8 cellular contexts compared by ENCODE assay signal in genomic region chr2:55010149-55010591, GRCh38.
A peak's percentile ranks its signal among the peaks of the same experiment; 100 is the strongest.
DNase-seq lines count a peak whose midpoint lies in the region; ATAC-seq and TF ChIP-seq lines count a peak whose summit lies in the region.

No MANE protein-coding gene starts in this region.

- H3K4me2 ChIP-seq in parathyroid adenoma (ENCODE audit: low read length) = peak overlapping the region; percentile 77

- H2AFZ ChIP-seq in parathyroid adenoma = peak overlapping the region; percentile 45

- H3K4me3 ChIP-seq in foreskin fibroblast (ENCODE audit: low read depth in 1 of 2, low read length in 2 of 2) = peak overlapping the region; percentile 32 to 56
- peak overlapping the region; percentile 58 for H3K4me3 ChIP-seq in parathyroid adenoma (ENCODE audit: low read depth, low read length)

- no peaks in the 10 kb centered on the region for H3K9me3 ChIP-seq in parathyroid adenoma (ENCODE audit: control insufficient read depth, low read length)

- DNase-seq in stimulated activated naive CD4-positive, alpha-beta T cell (lab: John Stamatoyannopoulos, UW) = peak; percentile 3 to 65 (median 42)
- DNase-seq in stimulated activated naive CD4-positive, alpha-beta T cell treated with Interleukin-2 at 50 U/mL for 16 hours (lab: John Stamatoyannopoulos, UW) = no peak
- DNase-seq in NCI-H526 (lab: John Stamatoyannopoulos, UW) (peak; percentile 39 to 71), activated T-helper 1 cell treated with Interleukin-2 at 50 U/mL for 16 hours (ENCODE audit: low read depth) (peak; percentile 5), foreskin fibroblast (peak in 1 of 2 donors; percentile 58), NCI-H2196 treated with DMSO at 0.1 percent for 48 hours (lab: John Stamatoyannopoulos, UW; ENCODE audit: unreplicated experiment) (no peak)

- peaks cover 21% of the 10 kb centered on the region for H3K79me2 ChIP-seq in parathyroid adenoma

- H3K27me3 ChIP-seq in parathyroid adenoma (ENCODE audit: control insufficient read depth, insufficient read depth, low read length) = no peaks in the 10 kb centered on the region

- H3K4me1 ChIP-seq in parathyroid adenoma = peaks cover 10% of the 10 kb centered on the region

- H3K9ac ChIP-seq in parathyroid adenoma = no peak overlapping the region

- H3K36me3 ChIP-seq in parathyroid adenoma (ENCODE audit: control insufficient read depth, insufficient read depth, low read length) = no peaks in the 10 kb centered on the region

- H3K27ac ChIP-seq in parathyroid adenoma = peak overlapping the region; percentile 59

- ATAC-seq in HG02870 (IDR thresholded peaks at IDR 0.05; ENCODE audit: unreplicated experiment) = peak; percentile 82

- TF ChIP-seq CTCF in foreskin fibroblast (IDR thresholded peaks at IDR 0.05; ENCODE audit: low read depth, low read length) = no peak
- no peak for TF ChIP-seq CTCF in parathyroid adenoma (IDR thresholded peaks at IDR 0.05)

Comparison
In these comparisons a context has a peak if more than half of its experiments do, and no peak if none do; other contexts are left out.
1. DNase-seq: peak in stimulated activated naive CD4-positive, alpha-beta T cell (6 of 6), NCI-H526 (2 of 2) and activated T-helper 1 cell treated with Interleukin-2 at 50 U/mL for 16 hours (single experiment); none in stimulated activated naive CD4-positive, alpha-beta T cell treated with Interleukin-2 at 50 U/mL for 16 hours (single experiment) and NCI-H2196 treated with DMSO at 0.1 percent for 48 hours (single experiment).